Comparison of ENCODE assay signal across 8 cellular contexts in genomic region chr7:106022193-106022821, GRCh38. TPM values are rescaled to one million over a fixed set of nuclear protein-coding genes. Genes with fewer than 3 reads are reported as not detected.
DNase-seq lines count a peak whose midpoint lies in the region; ATAC-seq, FAIRE-seq and TF ChIP-seq lines count a peak whose summit lies in the region.

No MANE protein-coding gene starts in this region.

- H2BK15ac ChIP-seq in neuronal stem cell (ENCODE audit: low read length) = no peak overlapping the region

- H4K91ac ChIP-seq in neuronal stem cell (ENCODE audit: low read depth, low read length, poor library complexity) = no peak overlapping the region

- H3K36me3 ChIP-seq in DND-41 (ENCODE audit: insufficient read depth, low read length) (no peaks in the 10 kb centered on the region), neuronal stem cell (replicated peaks in 1 of 2; ENCODE audit: control insufficient read depth in 2 of 2, insufficient read depth in 2 of 2, low read length in 2 of 2) (no peaks in the 10 kb centered on the region), kidney (ENCODE audit: control insufficient read depth in 1 of 2, insufficient read depth in 2 of 2, low read length in 2 of 2) (no peaks in the 10 kb centered on the region)

- peak overlapping the region; percentile 73 to 78 for H3K27ac Mint-ChIP-seq in T-cell

- H3K27me3 ChIP-seq in DND-41 (ENCODE audit: insufficient read depth, low read length, poor library complexity) (peaks cover 76% of the 10 kb centered on the region), neuronal stem cell (ENCODE audit: control insufficient read depth in 3 of 3, insufficient read depth in 3 of 3, low read depth in 1 of 3, low read length in 3 of 3) (no peaks in the 10 kb centered on the region)

- H3K4me2 ChIP-seq in DND-41 (ENCODE audit: insufficient read depth, low read length) (no peak overlapping the region), neuronal stem cell (ENCODE audit: insufficient read depth, low read length, poor library complexity, severe bottlenecking) (no peak overlapping the region)

- H3K27ac ChIP-seq in DND-41 (ENCODE audit: low read length) (no peak overlapping the region), neuronal stem cell (replicated peaks; ENCODE audit: low read length) (no peak overlapping the region), kidney (ENCODE audit: low read depth in 2 of 2, low read length in 2 of 2) (no peak overlapping the region)

- CTCF ChIA-PET in T-cell (lab: Charles Lee) = interaction anchor here (0.6 to 1.5 kb wide), 9 partner anchors 11 to 1041 kb away, joined by 3 to 9 read pairs (median 4); partner anchors contain the start of gene RINT1 (in 1 of the 2)

- POLR2A ChIA-PET in T-cell (lab: Charles Lee) = interaction anchor here (0.7 to 1.4 kb wide), 5 partner anchors 13 to 331 kb away, joined by 3 to 7 read pairs (median 4); partner anchors contain the start of genes NAMPT (in 1 of the 2) and SYPL1 (in 1 of the 2)

- H3K9me3 ChIP-seq in DND-41 (ENCODE audit: insufficient read depth, low read length, severe bottlenecking) (no peaks in the 10 kb centered on the region), neuronal stem cell (replicated peaks in 1 of 2; ENCODE audit: control insufficient read depth in 2 of 2, insufficient read depth in 1 of 2, low read depth in 1 of 2, low read length in 2 of 2) (no peaks in the 10 kb centered on the region), kidney (ENCODE audit: control insufficient read depth in 1 of 2, low read length in 2 of 2) (no peaks in the 10 kb centered on the region)

- H3K9me3 Mint-ChIP-seq in T-cell = no peaks in the 10 kb centered on the region

- ATAC-seq in DND-41 (ENCODE audit: insufficient read depth, low read depth) (peak; percentile 95), HG02678 (IDR thresholded peaks at IDR 0.05; ENCODE audit: unreplicated experiment) (peak; percentile 92), T-cell (replicated peaks in 1 of 4) (peak; percentile 86 to 87 (median 86))

- 100% methylated on average over 1 of the region's 8 CpGs; no CpG with 5 or more reads in 1 of the 2 donors for WGBS in neuronal stem cell (ENCODE audit: extremely low coverage in 2 of 2, insufficient read length in 2 of 2, insufficient replicate concordance in 1 of 2), 2 donors

- H4K20me1 ChIP-seq in DND-41 (ENCODE audit: insufficient read depth, low read length) = peaks cover 49% of the 10 kb centered on the region

- H2BK5ac ChIP-seq in neuronal stem cell (ENCODE audit: low read length) = no peak overlapping the region

- H3K36me3 Mint-ChIP-seq in T-cell = no peaks in the 10 kb centered on the region

- peak overlapping the region; percentile 24 to 57 (median 44) for H3K4me3 Mint-ChIP-seq in T-cell

- H3K27me3 Mint-ChIP-seq in T-cell = peaks cover 0 to 2% of the 10 kb centered on the region in 2 donors

- no peak overlapping the region for H2BK12ac ChIP-seq in neuronal stem cell (ENCODE audit: low read length)

- no peak overlapping the region for H3K9ac ChIP-seq in DND-41 (ENCODE audit: low read depth, low read length)
- no peak overlapping the region for H3K9ac ChIP-seq in neuronal stem cell (ENCODE audit: low read depth, low read length, poor library complexity)
- H3K9ac ChIP-seq in kidney (ENCODE audit: low read length in 2 of 2) = no peak overlapping the region

- no peak overlapping the region for H3K18ac ChIP-seq in neuronal stem cell (ENCODE audit: low read length)

- no peak overlapping the region for H3K4ac ChIP-seq in neuronal stem cell (ENCODE audit: low read length)

- H3K4me1 Mint-ChIP-seq in T-cell = peaks cover 76 to 83% (median 78%) of the 10 kb centered on the region in 3 donors

- H2BK120ac ChIP-seq in neuronal stem cell (ENCODE audit: low read depth, low read length) = no peak overlapping the region

- H3K4me3 ChIP-seq in DND-41 (ENCODE audit: low read depth in 1 of 2, low read length in 2 of 2) = no peak overlapping the region
- no peak overlapping the region for H3K4me3 ChIP-seq in neuronal stem cell (ENCODE audit: low read length in 2 of 2)
- no peak overlapping the region for H3K4me3 ChIP-seq in kidney (ENCODE audit: low read length in 2 of 2)

- H2AFZ ChIP-seq in DND-41 (ENCODE audit: low read depth, low read length) (no peak overlapping the region), neuronal stem cell (ENCODE audit: low read length) (no peak overlapping the region)

- H3K23ac ChIP-seq in neuronal stem cell (ENCODE audit: low read depth, low read length, poor library complexity) = no peak overlapping the region

- TF ChIP-seq CTCF in DND-41 (IDR thresholded peaks at IDR 0.05; ENCODE audit: borderline replicate concordance, extremely low read depth, low read length, poor library complexity, severe bottlenecking) (no peak), kidney (IDR thresholded peaks at IDR 0.05; ENCODE audit: borderline replicate concordance, extremely low read depth, insufficient read depth) (no peak)

- H3K14ac ChIP-seq in neuronal stem cell (ENCODE audit: low read length) = no peak overlapping the region

- H3K79me2 ChIP-seq in DND-41 (ENCODE audit: insufficient read depth, low read length) = no peaks in the 10 kb centered on the region

- FAIRE-seq in kidney (lab: Jason Lieb, UNC) = no peak

- H3K4me1 ChIP-seq in DND-41 (ENCODE audit: insufficient read depth, low read length) (no peaks in the 10 kb centered on the region), neuronal stem cell (ENCODE audit: control insufficient read depth in 2 of 2, insufficient read depth in 1 of 2, low read depth in 1 of 2, low read length in 2 of 2) (peaks cover 4 to 9% of the 10 kb centered on the region in 2 donors), kidney (ENCODE audit: control insufficient read depth in 1 of 2, insufficient read depth in 1 of 2, low read depth in 1 of 2, low read length in 2 of 2) (no peaks in the 10 kb centered on the region)

- no peak overlapping the region for H2AK5ac ChIP-seq in neuronal stem cell (ENCODE audit: low read depth, low read length)

- intact Hi-C loops in kidney (cut with DNase I) = no loop called here

- DNase-seq in DND-41 = peak; percentile 79
- DNase-seq in T-cell = peak; percentile 60 to 95 (median 84)
- peak; percentile 72 for DNase-seq in astrocyte of the hippocampus (ENCODE audit: low read depth, low spot score)
- peak; percentile 22 to 63 for DNase-seq in stimulated activated CD8-positive, alpha-beta memory T cell treated with anti-CD3 and anti-CD28 coated beads, Interleukin-7, amount 100 ng/mL, for 48 hours (ENCODE audit: extremely low read depth in 1 of 2, low read depth in 1 of 2)
- DNase-seq in COLO668 (lab: John Stamatoyannopoulos, UW; ENCODE audit: unreplicated experiment) = no peak
- no peak for DNase-seq in neuronal stem cell (ENCODE audit: low spot score)
- no peak for DNase-seq in kidney

- no peak overlapping the region for H4K8ac ChIP-seq in neuronal stem cell (ENCODE audit: low read depth, low read length)

- no peaks in the 10 kb centered on the region for H3K79me1 ChIP-seq in neuronal stem cell (ENCODE audit: low read depth, low read length)

RNA-seq across cellular contexts. Expression of gene CDHR3, which starts 59.2 kb away (rescaled TPM):
- total RNA-seq in T-cell (10 to 100 TPM; 10.5 to 18.5 (median 14.5) TPM), kidney (7.1 TPM)
- polyA plus RNA-seq in neuronal stem cell (2013, experiment 1 of 2) = 2.4 TPM
- polyA plus RNA-seq in neuronal stem cell (2013, experiment 2 of 2) = 2.8 TPM
- polyA plus RNA-seq in kidney (ENCODE audit: insufficient read depth, low read depth, low replicate concordance) = 3.6 TPM

Comparison
In these comparisons a context has a peak if more than half of its experiments do, and no peak if none do; other contexts are left out.
1. DNase-seq: peak in DND-41 (single experiment), T-cell (34 of 34), astrocyte of the hippocampus (single experiment) and stimulated activated CD8-positive, alpha-beta memory T cell treated with anti-CD3 and anti-CD28 coated beads, Interleukin-7, amount 100 ng/mL, for 48 hours (2 of 2); none in COLO668 (single experiment), neuronal stem cell (single experiment) and kidney (single experiment).
2. Peak in every context shown above with its lines, with median percentiles within 50 percentile points of each other: ATAC-seq.